In genomic region chr3:15707779-15708178, GRCh38 we compare ENCODE assay signal across 17 cellular contexts.
"Had no signal": no experiment of that assay in that cellular context is flagged by ENCODE, and none has a peak within 500 bp of the region (broad histone marks: within the 10 kb centered on the region; RNA-seq: fewer than 3 reads in every experiment).

No MANE protein-coding gene starts in this region.

- H3K4me1 Mint-ChIP-seq: naive B cell had no signal

- DNase-seq: colonic mucosa; dermis blood vessel endothelial cell; esophagus squamous epithelium; foreskin keratinocyte; immature natural killer cell; left ventricle myocardium inferior; mesenchymal stem cell; midbrain; naive B cell; pancreas; small intestine; stimulated activated CD4-positive, alpha-beta T cell treated with anti-CD3 and anti-CD28 coated beads, Interleukin-12 subunit alpha, Interleukin-12 subunit beta, amount 100 ng/mL, for 4 hours; stimulated activated naive CD4-positive, alpha-beta T cell treated with Interleukin-2 at 50 U/mL for 16 hours had no signal

- H3K4me3 Mint-ChIP-seq: immature natural killer cell, naive B cell, neural crest cell, type B pancreatic cell had no signal

- H3K4me3 ChIP-seq: colonic mucosa, esophagus squamous epithelium, left ventricle myocardium inferior, lung, pancreas, right atrium auricular region had no signal

- H3K27me3 Mint-ChIP-seq: naive B cell, type B pancreatic cell had no signal

- H3K4me1 ChIP-seq: colonic mucosa, esophagus squamous epithelium, foreskin keratinocyte, left ventricle myocardium inferior, pancreas, right atrium auricular region had no signal

- ATAC-seq: foreskin keratinocyte, pancreas had no signal

- H3K27ac Mint-ChIP-seq: type B pancreatic cell had no signal

- H3K27me3 ChIP-seq: colonic mucosa, esophagus squamous epithelium, foreskin keratinocyte, pancreas, right atrium auricular region had no signal

- H3K9me3 ChIP-seq: colonic mucosa, esophagus squamous epithelium, left ventricle myocardium inferior, pancreas, right atrium auricular region had no signal

- H3K27ac ChIP-seq: colonic mucosa, esophagus squamous epithelium, foreskin keratinocyte, left ventricle myocardium inferior, pancreas, right atrium auricular region had no signal
